ENCODE assay signal across 12 cellular contexts in genomic region chr13:45162821-45163220, GRCh38. TPM values are rescaled to one million over a fixed set of nuclear protein-coding genes. Genes with fewer than 3 reads are reported as not detected.
DNase-seq lines count a peak whose midpoint lies in the region; ATAC-seq and TF ChIP-seq lines count a peak whose summit lies in the region.
"Had no signal": no experiment of that assay in that cellular context is flagged by ENCODE, and none has a peak within 500 bp of the region (broad histone marks: within the 10 kb centered on the region; RNA-seq: fewer than 3 reads in every experiment).

No MANE protein-coding gene starts in this region.

- H3K27ac ChIP-seq in SJCRH30, result no peak overlapping the region

- peak; percentile 77 for ATAC-seq in mucosa of descending colon
- no peak for ATAC-seq in GM19023 (IDR thresholded peaks at IDR 0.05; ENCODE audit: unreplicated experiment)

- H3K4me3 ChIP-seq in BJ (ENCODE audit: low read depth, low read length) (no peak overlapping the region), choroid plexus epithelial cell (ENCODE audit: low read depth, low read length) (no peak overlapping the region), mucosa of descending colon (no peak overlapping the region), SJCRH30 (no peak overlapping the region)

- intact Hi-C loops in mucosa of descending colon (cut with DNase I, micrococcal nuclease), result no loop called here

- no peaks in the 10 kb centered on the region for H3K27me3 ChIP-seq in BJ (ENCODE audit: control insufficient read depth, insufficient read depth, low read length)
- H3K27me3 ChIP-seq in SJCRH30, result no peaks in the 10 kb centered on the region

- H3K4me1 ChIP-seq in mucosa of descending colon (ENCODE audit: low read depth), result peaks cover 13% of the 10 kb centered on the region
- no peaks in the 10 kb centered on the region for H3K4me1 ChIP-seq in SJCRH30

- DNase-seq in BJ (ENCODE audit: low read depth) (peak; percentile 72), M059J (ENCODE audit: low read depth) (peak; percentile 94), choroid plexus epithelial cell (ENCODE audit: low read depth) (peak; percentile 85), mucosa of descending colon (no peak), NCI-H1436 treated with DMSO at 0.1 percent for 48 hours (lab: John Stamatoyannopoulos, UW) (no peak), SJCRH30 (no peak), GDM1 (lab: John Stamatoyannopoulos, UW) (no peak)
- DNase-seq: activated T-cell treated with anti-CD3 and anti-CD28 coated beads, Interleukin-2, amount 50 U/mL, for 48 hours; DMS153; NCI-H1048; NCI-H82 had no signal

- POLR2A ChIA-PET in BJ (lab: Charles Lee), result no interaction called here

- H3K9me3 ChIP-seq in mucosa of descending colon (no peaks in the 10 kb centered on the region), SJCRH30 (replicated peaks) (no peaks in the 10 kb centered on the region)

- H3K36me3 ChIP-seq in BJ (ENCODE audit: control insufficient read depth, insufficient read depth, low read length) (no peaks in the 10 kb centered on the region), mucosa of descending colon (ENCODE audit: low read depth) (no peaks in the 10 kb centered on the region), SJCRH30 (peaks cover 13% of the 10 kb centered on the region)

- TF ChIP-seq CTCF in BJ (IDR thresholded peaks at IDR 0.05; ENCODE audit: insufficient read depth, low read depth, low read length) (no peak), choroid plexus epithelial cell (conservative IDR thresholded peaks at IDR 0.05; ENCODE audit: low read depth, low read length) (no peak), mucosa of descending colon (IDR thresholded peaks at IDR 0.05) (no peak)

- CTCF ChIA-PET in BJ (lab: Yijun Ruan, JAX), result interaction anchor here (0.5 to 2.1 kb wide), 6 partner anchors 10 to 118 kb away, joined by 3 to 6 read pairs (median 4); no protein-coding TSS in a partner anchor

RNA-seq across cellular contexts. Expression of gene KCTD4, which starts 38.0 kb away (rescaled TPM):
- polyA plus RNA-seq in BJ (2011; rRNA removed), result 0.10 and 0.15 TPM in 2 replicates
- polyA minus RNA-seq in BJ (2011; rRNA and poly(A)+ RNA removed), result not detected in 2 replicates
- total RNA-seq in M059J (2014; rRNA removed; shearing (Covaris generic)), result 0.05 and 0.22 TPM in 2 replicates
- total RNA-seq in mucosa of descending colon, result 1 to 10 TPM in 2 of 3 donors, under 1 TPM in 1; 0.14 to 2.5 (median 1.2) TPM
- total RNA-seq in SJCRH30 (2014; rRNA removed; shearing (Covaris generic)), result not detected in 2 replicates

RNA-seq across cellular contexts. Expression of gene GTF2F2, which starts 42.5 kb away (rescaled TPM):
- polyA plus RNA-seq in BJ (2011; rRNA removed), result 7.9 and 14.6 TPM in 2 replicates
- polyA minus RNA-seq in BJ (2011; rRNA and poly(A)+ RNA removed), result 2.7 and 2.8 TPM in 2 replicates
- total RNA-seq in M059J (2014; rRNA removed; shearing (Covaris generic)), result 31.4 and 49.6 TPM in 2 replicates
- total RNA-seq in mucosa of descending colon, result 10 to 100 TPM; 15.4 to 22.0 (median 15.9) TPM
- total RNA-seq in SJCRH30 (2014; rRNA removed; shearing (Covaris generic)), result 25.0 and 28.0 TPM in 2 replicates

Comparison
In these comparisons a context has a peak if more than half of its experiments do, and no peak if none do; other contexts are left out.
1. DNase-seq: peak in BJ (single experiment), M059J (single experiment) and choroid plexus epithelial cell (single experiment); none in mucosa of descending colon (0 of 3), NCI-H1436 treated with DMSO at 0.1 percent for 48 hours (single experiment), SJCRH30 (0 of 2) and GDM1 (single experiment).